27 cellular contexts compared by ENCODE assay signal in the genomic region with DNA sequence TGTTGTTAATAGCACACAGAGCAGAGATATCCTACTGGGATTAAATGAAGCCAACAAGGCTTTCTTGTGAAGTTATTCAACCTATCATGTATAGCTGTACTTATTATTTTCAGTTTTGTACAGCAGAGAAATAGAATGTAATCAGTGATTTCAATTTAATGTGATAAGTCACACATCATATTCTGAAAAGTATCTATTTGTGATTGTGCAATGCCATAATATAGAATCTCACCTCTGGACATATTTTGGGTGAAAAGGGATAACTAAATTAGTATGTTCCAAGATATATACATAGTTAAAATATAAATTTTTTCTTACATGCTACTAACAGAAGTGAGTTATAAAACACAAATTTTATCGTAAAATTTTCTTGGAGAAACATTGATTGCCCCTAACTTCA.
"Had no signal": no experiment of that assay in that cellular context is flagged by ENCODE, and none has a peak within 500 bp of the region (broad histone marks: within the 10 kb centered on the region; RNA-seq: fewer than 3 reads in every experiment).

No MANE protein-coding gene starts in this region.

- FAIRE-seq: urothelium cell line had no signal

- H3K36me3 ChIP-seq: stomach, suprapubic skin, thoracic aorta, thyroid gland, tibial artery, tibial nerve, transverse colon, upper lobe of left lung, upper lobe of right lung, uterus, vagina had no signal

- H3K4me1 ChIP-seq: stomach, suprapubic skin, testis, thyroid gland, tibial artery, tibial nerve, transverse colon, upper lobe of left lung, upper lobe of right lung, uterus, vagina had no signal

- H3K4me3 ChIP-seq: stomach, suprapubic skin, testis, thoracic aorta, thyroid gland, tibial artery, tibial nerve, transverse colon, upper lobe of left lung, upper lobe of right lung, uterus, vagina had no signal

- H3K27me3 ChIP-seq: stomach, suprapubic skin, testis, thyroid gland, tibial artery, tibial nerve, transverse colon, upper lobe of left lung, upper lobe of right lung, uterus, vagina had no signal

- H3K9me3 ChIP-seq: stomach, suprapubic skin, testis, thoracic aorta, thyroid gland, tibial artery, tibial nerve, transverse colon, upper lobe of left lung, upper lobe of right lung, uterus, vagina had no signal

- ATAC-seq: stimulated activated effector memory CD8-positive, alpha-beta T cell treated with anti-CD3 and anti-CD28 coated beads, Interleukin-12 subunit alpha, Interleukin-12 subunit beta, amount 100 ng/mL, for 72 hours; stimulated activated memory B cell treated with anti-CD40 and anti-IgM and Interleukin-4, amounts not matched to agents 10 μg/mL and 1 μg/mL and 100 μg/mL, for 72 hours; stimulated activated naive B cell treated with anti-CD40 and anti-IgM and Interleukin-4, amounts not matched to agents 10 μg/mL and 1 μg/mL and 100 μg/mL, for 72 hours; stimulated activated naive CD8-positive, alpha-beta T cell treated with anti-CD3 and anti-CD28 coated beads, Interleukin-15, amount 100 ng/mL, for 72 hours; stimulated activated naive CD8-positive, alpha-beta T cell treated with anti-CD3 and anti-CD28 coated beads, Interleukin-15, Interleukin-2, amounts not matched to agents 100 U/mL and 50 U/mL, for 24 hours; upper lobe of right lung had no signal

- DNase-seq: stimulated activated CD4-positive, alpha-beta T cell treated with anti-CD3 and anti-CD28 coated beads, Interleukin-2, amount 100 ng/mL, for 48 hours; stimulated activated CD4-positive, alpha-beta T cell treated with anti-CD3 and anti-CD28 coated beads, Interleukin-4, amount 100 ng/mL, for 1 hour; stimulated activated CD4-positive, alpha-beta T cell treated with anti-CD3 and anti-CD28 coated beads, Interleukin-4, amount 100 ng/mL, for 24 hours; stimulated activated CD4-positive, alpha-beta T cell treated with anti-CD3 and anti-CD28 coated beads, Interleukin-4, amount 100 ng/mL, for 4 hours; stimulated activated CD8-positive, alpha-beta memory T cell treated with anti-CD3 and anti-CD28 coated beads, Interleukin-4, amount 100 ng/mL, for 48 hours; stimulated activated naive B cell treated with anti-CD40 and anti-IgM and Interleukin-4, amounts not matched to agents 10 μg/mL and 1 μg/mL and 100 μg/mL, for 72 hours; stimulated activated naive CD4-positive, alpha-beta T cell; stimulated activated naive CD4-positive, alpha-beta T cell treated with Interleukin-2 at 50 U/mL for 16 hours; stimulated activated naive CD8-positive, alpha-beta T cell treated with anti-CD3 and anti-CD28 coated beads, Interleukin-15, amount 100 ng/mL, for 72 hours; stimulated activated naive CD8-positive, alpha-beta T cell treated with anti-CD3 and anti-CD28 coated beads, Interleukin-15, Interleukin-2, amounts not matched to agents 100 U/mL and 50 U/mL, for 24 hours; stomach; substantia nigra; testis; thyroid gland; tibial artery; transverse colon; trophoblast cell; upper lobe of left lung; upper lobe of right lung; uterus had no signal

- H3K27ac ChIP-seq: stomach, suprapubic skin, testis, thoracic aorta, thyroid gland, tibial artery, tibial nerve, transverse colon, upper lobe of left lung, upper lobe of right lung, uterus, vagina had no signal
